Comparison of ENCODE assay signal across 20 cellular contexts in genomic region chr11:134560566-134561347, GRCh38.
DNase-seq lines count a peak whose midpoint lies in the region; ATAC-seq and TF ChIP-seq lines count a peak whose summit lies in the region.
"Had no signal": no experiment of that assay in that cellular context is flagged by ENCODE, and none has a peak within 500 bp of the region (broad histone marks: within the 10 kb centered on the region; RNA-seq: fewer than 3 reads in every experiment).

No MANE protein-coding gene starts in this region.

- H3K27me3 ChIP-seq in dorsolateral prefrontal cortex: no peaks in the 10 kb centered on the region
- H3K27me3 ChIP-seq: thyroid gland had no signal

- no peak overlapping the region for H3K4me3 ChIP-seq in dorsolateral prefrontal cortex
- H3K4me3 ChIP-seq: A549, thyroid gland had no signal

- no peak for TF ChIP-seq CTCF in dorsolateral prefrontal cortex (IDR thresholded peaks at IDR 0.05 in 54 of 56, conservative IDR thresholded peaks at IDR 0.05 in 2 of 56; ENCODE audit: low read depth in 1 of 56, partially characterized antibody in 56 of 56)

- peak; percentile 42 for DNase-seq in activated CD8-positive, alpha-beta memory T cell treated with anti-CD3 and anti-CD28 coated beads for 24 hours
- no peak for DNase-seq in activated CD8-positive, alpha-beta memory T cell treated with anti-CD3 and anti-CD28 coated beads, Interleukin-2, amount 50 U/mL, for 4 hours
- peak; percentile 16 for DNase-seq in astrocyte of the hippocampus (ENCODE audit: low read depth, low spot score)
- DNase-seq in mesenteric fat pad (ENCODE audit: low spot score): peak; percentile 83
- DNase-seq in ureter (ENCODE audit: low spot score): peak; percentile 35
- no peak for DNase-seq in stimulated activated CD4-positive, alpha-beta T cell treated with anti-CD3 and anti-CD28 coated beads, Interleukin-4, amount 100 ng/mL, for 24 hours
- DNase-seq in dorsolateral prefrontal cortex: no peak
- DNase-seq: activated gamma-delta T cell, amygdala, cerebellar nuclear complex, DMS79, hypothalamus, left cardiac atrium, NCI-H1417 treated with DMSO at 0.1 percent for 48 hours, T-helper 1 cell, thyroid gland had no signal

- H3K27ac ChIP-seq in dorsolateral prefrontal cortex: no peak overlapping the region
- H3K27ac ChIP-seq: A549, RWPE1, thyroid gland had no signal

- intact Hi-C loops in dorsolateral prefrontal cortex (cut with DNase I): loop anchor here in 1 of 2 donors (10.0 kb wide), 1 partner anchor 106 kb away; no protein-coding TSS in a partner anchor

- ATAC-seq in HG02840 (IDR thresholded peaks at IDR 0.05; ENCODE audit: low FRiP score, unreplicated experiment): no peak
- ATAC-seq: A549, HCT116, left cardiac atrium had no signal

Comparison
In these comparisons a context has a peak if more than half of its experiments do, and no peak if none do; other contexts are left out.
1. DNase-seq: peak in activated CD8-positive, alpha-beta memory T cell treated with anti-CD3 and anti-CD28 coated beads for 24 hours (single experiment), astrocyte of the hippocampus (single experiment), mesenteric fat pad (single experiment) and ureter (single experiment); none in activated CD8-positive, alpha-beta memory T cell treated with anti-CD3 and anti-CD28 coated beads, Interleukin-2, amount 50 U/mL, for 4 hours (single experiment), stimulated activated CD4-positive, alpha-beta T cell treated with anti-CD3 and anti-CD28 coated beads, Interleukin-4, amount 100 ng/mL, for 24 hours (single experiment) and dorsolateral prefrontal cortex (0 of 10).